ENCODE assay signal across 19 cellular contexts in the genomic region with DNA sequence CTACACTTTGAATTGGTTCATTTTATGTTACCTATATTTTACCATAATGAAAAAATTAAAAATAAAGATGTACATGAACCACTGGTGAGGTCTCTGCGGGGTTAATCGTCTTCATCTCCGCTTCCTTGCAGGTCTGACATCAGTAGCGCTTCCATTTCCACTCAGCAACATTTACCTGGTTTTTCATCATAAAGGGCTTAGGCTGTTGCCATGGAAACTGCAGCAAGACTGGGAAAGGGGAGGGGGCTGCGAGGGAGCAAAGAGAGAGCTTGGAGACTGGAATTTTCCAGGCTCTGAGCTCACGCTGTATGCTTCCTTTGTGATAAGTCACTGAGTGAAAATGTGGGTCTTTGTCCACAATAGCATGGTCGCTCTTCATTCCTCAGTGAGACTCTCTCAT.
"Had no signal": no experiment of that assay in that cellular context is flagged by ENCODE, and none has a peak within 500 bp of the region (broad histone marks: within the 10 kb centered on the region; RNA-seq: fewer than 3 reads in every experiment).

No MANE protein-coding gene starts in this region.

- H3K27me3 ChIP-seq: neural progenitor cell, right atrium auricular region, tibial nerve had no signal

- H3K4me3 ChIP-seq: left lung, lung, neural progenitor cell, right atrium auricular region, tibial nerve had no signal

- H3K36me3 ChIP-seq: left lung, neural progenitor cell, right atrium auricular region, tibial nerve had no signal

- H3K4me2 ChIP-seq: neural progenitor cell had no signal

- H3K9ac ChIP-seq: neural progenitor cell had no signal

- ATAC-seq: activated T-cell treated with anti-CD3 and anti-CD28 coated beads, Interleukin-2, amount 50 U/mL, for 4 hours; left lung; naive thymus-derived CD4-positive, alpha-beta T cell; stimulated activated effector memory CD8-positive, alpha-beta T cell treated with anti-CD3 and anti-CD28 coated beads, Interleukin-12 subunit alpha, Interleukin-12 subunit beta, amount 100 ng/mL, for 72 hours; stimulated activated naive CD8-positive, alpha-beta T cell treated with anti-CD3 and anti-CD28 coated beads, Interleukin-15, amount 100 ng/mL, for 72 hours had no signal

- H2AFZ ChIP-seq: neural progenitor cell had no signal

- DNase-seq: activated CD4-positive, alpha-beta T cell treated with anti-CD3 and anti-CD28 coated beads for 4 hours; activated CD4-positive, alpha-beta T cell treated with anti-CD3 and anti-CD28 coated beads, Interleukin-2, amount 50 U/mL, for 48 hours; activated CD4-positive, CD25-positive, alpha-beta regulatory T cell; activated CD8-positive, alpha-beta memory T cell treated with anti-CD3 and anti-CD28 coated beads, Interleukin-2, amount 50 U/mL, for 48 hours; activated naive CD4-positive, alpha-beta T cell treated with anti-CD3 and anti-CD28 coated beads for 36 hours; activated naive CD8-positive, alpha-beta T cell treated with anti-CD3 and anti-CD28 coated beads, Interleukin-2, amount 10 ng/mL, durations not matched to agents 7 days and 5 days; activated T-cell treated with anti-CD3 and anti-CD28 coated beads, Interleukin-2, amount 50 U/mL, for 4 hours; amniotic stem cell; effector CD4-positive, alpha-beta T cell; kidney; left lung; naive thymus-derived CD4-positive, alpha-beta T cell; stimulated activated naive CD8-positive, alpha-beta T cell treated with anti-CD3 and anti-CD28 coated beads, Interleukin-15, amount 100 ng/mL, for 72 hours; T1000 had no signal

- H3K27ac ChIP-seq: left lung, neural progenitor cell, right atrium auricular region, tibial nerve had no signal
